Comparison of ENCODE assay signal across 26 cellular contexts in the genomic region with DNA sequence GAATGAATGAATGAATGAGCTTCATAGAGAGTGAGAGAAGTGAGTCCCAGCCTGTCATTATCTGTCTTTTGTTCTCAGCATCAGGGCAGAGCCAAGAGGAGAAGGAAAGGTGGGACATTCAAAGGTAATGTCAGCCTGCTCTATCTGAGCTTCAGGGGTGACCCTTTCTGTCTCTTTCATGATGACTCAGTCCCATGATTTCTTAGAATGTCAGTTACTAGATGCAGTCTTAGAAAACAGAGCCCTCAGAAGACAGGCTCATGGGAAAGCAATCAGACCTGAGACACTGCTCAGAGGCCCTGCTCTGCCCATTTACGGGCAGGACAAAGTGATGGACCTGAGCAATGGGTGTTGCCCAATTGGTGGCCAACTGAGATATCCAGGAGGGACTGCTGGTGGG. TPM values are rescaled to one million over a fixed set of nuclear protein-coding genes. Genes with fewer than 3 reads are reported as not detected.
"Had no signal": no experiment of that assay in that cellular context is flagged by ENCODE, and none has a peak within 500 bp of the region (broad histone marks: within the 10 kb centered on the region; RNA-seq: fewer than 3 reads in every experiment).

No MANE protein-coding gene starts in this region.

- DNase-seq: Kasumi-1, MM.1S, NCI-H1092 treated with DMSO at 0.1 percent for 48 hours, NCI-H1436, NCI-H187, NCI-H2029, NCI-H2081 treated with DMSO at 0.1 percent for 48 hours, NCI-H2171, NCI-H226, NCI-H446, NCI-H510A, NCI-H524 treated with DMSO at 0.1 percent for 48 hours, NCI-H69, NCI-H774, PC-3, SHP77, SK-N-SH, SW 1271, T-cell had no signal

- H3K27ac Mint-ChIP-seq: IgD-negative memory B cell; T-cell; T-helper 1 cell treated with Interleukin-12 subunit alpha and Interleukin-12 subunit beta and Interleukin-4 antibody, amounts not matched to agents 30 μg/mL and 1 μg/mL, for 36 hours had no signal

- H3K27me3 Mint-ChIP-seq: T-cell had no signal

- ATAC-seq: K562, Panc1, PC-3, T-cell had no signal

- H3K4me3 Mint-ChIP-seq: IgD-negative memory B cell; T-cell; T-helper 1 cell treated with Interleukin-12 subunit alpha and Interleukin-12 subunit beta and Interleukin-4 antibody, amounts not matched to agents 30 μg/mL and 1 μg/mL, for 36 hours had no signal

- H3K36me3 Mint-ChIP-seq: IgD-negative memory B cell, T-cell had no signal

- H3K4me1 Mint-ChIP-seq: IgD-negative memory B cell, T-cell had no signal

- H3K9me3 Mint-ChIP-seq: IgD-negative memory B cell had no signal

RNA-seq across cellular contexts. Expression of gene SPATA31D1, which starts 1.1 kb away (rescaled TPM):
- total RNA-seq: K562, M059J, OCI-LY7, PC-3, SK-MEL-5, T-cell had no signal

RNA-seq across cellular contexts. Expression of gene SPATA31D3, which starts 46.4 kb away (rescaled TPM):
- total RNA-seq: K562, M059J, OCI-LY7, PC-3, SK-MEL-5, T-cell had no signal
